ENCODE assay signal across 32 cellular contexts in genomic region chr9:36289836-36290435, GRCh38.
"Had no signal": no experiment of that assay in that cellular context is flagged by ENCODE, and none has a peak within 500 bp of the region (broad histone marks: within the 10 kb centered on the region; RNA-seq: fewer than 3 reads in every experiment).

No MANE protein-coding gene starts in this region.

- H3K27ac ChIP-seq: adrenal gland, body of pancreas, brain microvascular endothelial cell, breast epithelium, VCaP had no signal

- ATAC-seq: activated CD8-positive, alpha-beta T cell treated with anti-CD3 and anti-CD28 coated beads for 36 hours; activated naive CD4-positive, alpha-beta T cell treated with anti-CD3 and anti-CD28 coated beads, Interleukin-2, amount 50 U/mL, for 72 hours; activated T-cell treated with anti-CD3 and anti-CD28 coated beads, Interleukin-2, amount 50 U/mL, for 72 hours; activated T-helper 17 cell treated with anti-CD3 and anti-CD28 coated beads, Interleukin-2, amount 50 U/mL, for 72 hours; body of pancreas had no signal

- H3K36me3 ChIP-seq: adrenal gland, brain microvascular endothelial cell, breast epithelium had no signal

- H3K27me3 ChIP-seq: adrenal gland, body of pancreas, brain microvascular endothelial cell, breast epithelium had no signal

- H3K4me1 ChIP-seq: adrenal gland, body of pancreas, breast epithelium had no signal

- DNase-seq: activated B cell treated with CpG ODN at 0.5 μM for 24 hours; activated CD4-positive, alpha-beta memory T cell treated with anti-CD3 and anti-CD28 coated beads for 36 hours; activated CD4-positive, alpha-beta T cell treated with anti-CD3 and anti-CD28 coated beads for 4 hours; activated CD4-positive, alpha-beta T cell treated with anti-CD3 and anti-CD28 coated beads, Interleukin-2, amount 10 ng/mL, durations not matched to agents 24 days and 14 days; activated CD4-positive, alpha-beta T cell treated with anti-CD3 and anti-CD28 coated beads, Interleukin-2, amount 50 U/mL, for 1 hour; activated CD4-positive, alpha-beta T cell treated with anti-CD3 and anti-CD28 coated beads, Interleukin-2, amount 50 U/mL, for 4 hours; activated CD4-positive, CD25-positive, alpha-beta regulatory T cell treated with anti-CD3 and anti-CD28 coated beads, Interleukin-2, amount 50 U/mL, for 72 hours; activated CD8-positive, alpha-beta memory T cell treated with anti-CD3 and anti-CD28 coated beads, Interleukin-2, amount 50 U/mL, for 4 hours; activated CD8-positive, alpha-beta T cell treated with anti-CD3 and anti-CD28 coated beads for 36 hours; activated effector memory CD4-positive, alpha-beta T cell treated with anti-CD3 and anti-CD28 coated beads, Interleukin-2, amount 50 U/mL, for 16 hours; activated gamma-delta T cell treated with Interleukin-2 at 50 U/mL for 16 hours; activated naive CD4-positive, alpha-beta T cell; activated naive CD4-positive, alpha-beta T cell treated with anti-CD3 and anti-CD28 coated beads for 36 hours; activated naive CD4-positive, alpha-beta T cell treated with anti-CD3 and anti-CD28 coated beads, Interleukin-2, amount 50 U/mL, for 16 hours; activated naive CD8-positive, alpha-beta T cell treated with anti-CD3 and anti-CD28 coated beads for 36 hours; activated T-cell treated with anti-CD3 and anti-CD28 coated beads, Interleukin-2, amount 50 U/mL, for 24 hours; activated T-cell treated with anti-CD3 and anti-CD28 coated beads, Interleukin-2, amount 50 U/mL, for 72 hours; adrenal gland; amniotic stem cell; aorta; body of pancreas; brain microvascular endothelial cell; central memory CD4-positive, alpha-beta T cell; T-helper 1 cell; T-helper 2 cell; T-helper 9 cell had no signal

- FAIRE-seq: astrocyte, TTC549 had no signal

- H3K9me3 ChIP-seq: adrenal gland, body of pancreas, breast epithelium had no signal

- H3K4me3 ChIP-seq: adrenal gland, body of pancreas, breast epithelium had no signal
